25 cellular contexts compared by ENCODE assay signal in genomic region chr11:112366012-112366411, GRCh38.
"Had no signal": no experiment of that assay in that cellular context is flagged by ENCODE, and none has a peak within 500 bp of the region (broad histone marks: within the 10 kb centered on the region; RNA-seq: fewer than 3 reads in every experiment).

No MANE protein-coding gene starts in this region.

- H3K27ac Mint-ChIP-seq: activated CD4-positive, alpha-beta memory T cell treated with anti-CD3 and anti-CD28 coated beads, Interleukin-2, amount 10 ng/mL, durations not matched to agents 7 days and 5 days; activated CD4-positive, alpha-beta T cell treated with anti-CD3 and anti-CD28 coated beads, Interleukin-2, amount 10 ng/mL, durations not matched to agents 7 days and 5 days; activated T-cell treated with anti-CD3 and anti-CD28 coated beads, Interleukin-2, amount 50 U/mL, for 24 hours; activated T-helper 2 cell treated with anti-CD3 and anti-CD28 coated beads, Interferon-gamma antibody, Interleukin-2, Interleukin-4, amounts not matched to agents 10 μg/mL and 5 μg/mL and 100 μg/mL, durations not matched to agents 14 hours and 24 hours and 36 hours; memory B cell; progenitor cell of endocrine pancreas; stimulated activated memory B cell treated with anti-CD40 and anti-IgM and Interleukin-4, amounts not matched to agents 10 μg/mL and 1 μg/mL and 100 μg/mL, for 72 hours; T-cell; WTC11 had no signal

- ATAC-seq: stimulated activated memory B cell treated with anti-CD40 and anti-IgM and Interleukin-4, amounts not matched to agents 10 μg/mL and 1 μg/mL and 100 μg/mL, for 72 hours; T-cell; WTC11 had no signal

- H3K9me3 Mint-ChIP-seq: activated CD4-positive, alpha-beta memory T cell treated with anti-CD3 and anti-CD28 coated beads, Interleukin-2, amount 10 ng/mL, durations not matched to agents 7 days and 5 days; activated CD4-positive, alpha-beta T cell treated with anti-CD3 and anti-CD28 coated beads, Interleukin-2, amount 10 ng/mL, durations not matched to agents 7 days and 5 days; activated naive CD4-positive, alpha-beta T cell treated with anti-CD3 and anti-CD28 coated beads, Interleukin-2, amount 50 U/mL, for 72 hours; activated T-cell treated with anti-CD3 and anti-CD28 coated beads, Interleukin-2, amount 50 U/mL, for 24 hours; activated T-helper 2 cell treated with anti-CD3 and anti-CD28 coated beads, Interferon-gamma antibody, Interleukin-2, Interleukin-4, amounts not matched to agents 10 μg/mL and 5 μg/mL and 100 μg/mL, durations not matched to agents 14 hours and 24 hours and 36 hours; central memory CD8-positive, alpha-beta T cell; memory B cell; stimulated activated memory B cell treated with anti-CD40 and anti-IgM and Interleukin-4, amounts not matched to agents 10 μg/mL and 1 μg/mL and 100 μg/mL, for 72 hours; T-cell had no signal

- H3K4me1 Mint-ChIP-seq: activated CD4-positive, alpha-beta memory T cell treated with anti-CD3 and anti-CD28 coated beads, Interleukin-2, amount 10 ng/mL, durations not matched to agents 7 days and 5 days; activated CD4-positive, alpha-beta T cell treated with anti-CD3 and anti-CD28 coated beads, Interleukin-2, amount 10 ng/mL, durations not matched to agents 7 days and 5 days; central memory CD8-positive, alpha-beta T cell; memory B cell; stimulated activated memory B cell treated with anti-CD40 and anti-IgM and Interleukin-4, amounts not matched to agents 10 μg/mL and 1 μg/mL and 100 μg/mL, for 72 hours; T-cell had no signal

- H3K27me3 Mint-ChIP-seq: activated CD4-positive, alpha-beta memory T cell treated with anti-CD3 and anti-CD28 coated beads, Interleukin-2, amount 10 ng/mL, durations not matched to agents 7 days and 5 days; activated CD4-positive, alpha-beta T cell treated with anti-CD3 and anti-CD28 coated beads, Interleukin-2, amount 10 ng/mL, durations not matched to agents 7 days and 5 days; activated T-cell treated with anti-CD3 and anti-CD28 coated beads, Interleukin-2, amount 50 U/mL, for 24 hours; central memory CD8-positive, alpha-beta T cell; memory B cell; stimulated activated memory B cell treated with anti-CD40 and anti-IgM and Interleukin-4, amounts not matched to agents 10 μg/mL and 1 μg/mL and 100 μg/mL, for 72 hours; T-cell had no signal

- H3K4me3 ChIP-seq: gastroesophageal sphincter, smooth muscle cell, tibial nerve had no signal

- H3K36me3 ChIP-seq: gastroesophageal sphincter, neutrophil had no signal

- H3K4me3 Mint-ChIP-seq: activated CD4-positive, alpha-beta memory T cell treated with anti-CD3 and anti-CD28 coated beads, Interleukin-2, amount 10 ng/mL, durations not matched to agents 7 days and 5 days; activated CD4-positive, alpha-beta T cell treated with anti-CD3 and anti-CD28 coated beads, Interleukin-2, amount 10 ng/mL, durations not matched to agents 7 days and 5 days; activated T-cell treated with anti-CD3 and anti-CD28 coated beads, Interleukin-2, amount 50 U/mL, for 24 hours; central memory CD8-positive, alpha-beta T cell; memory B cell; nephron; stimulated activated memory B cell treated with anti-CD40 and anti-IgM and Interleukin-4, amounts not matched to agents 10 μg/mL and 1 μg/mL and 100 μg/mL, for 72 hours; T-cell; WTC11 had no signal

- H3K4me2 ChIP-seq: smooth muscle cell had no signal

- H3K4me1 ChIP-seq: tibial nerve had no signal

- H3K9me3 ChIP-seq: gastroesophageal sphincter, neutrophil had no signal

- H3K36me3 Mint-ChIP-seq: activated naive CD4-positive, alpha-beta T cell treated with anti-CD3 and anti-CD28 coated beads, Interleukin-2, amount 50 U/mL, for 72 hours; WTC11 had no signal

- H3K27me3 ChIP-seq: gastroesophageal sphincter, neutrophil, tibial nerve had no signal

- H3K27ac ChIP-seq: neutrophil, tibial nerve had no signal

- DNase-seq: activated CD4-positive, alpha-beta memory T cell treated with anti-CD3 and anti-CD28 coated beads, Interleukin-2, amount 10 ng/mL, durations not matched to agents 7 days and 5 days; activated CD4-positive, alpha-beta T cell treated with anti-CD3 and anti-CD28 coated beads for 1 hour; activated CD4-positive, alpha-beta T cell treated with anti-CD3 and anti-CD28 coated beads, Interleukin-2, amount 10 ng/mL, durations not matched to agents 7 days and 5 days; activated CD8-positive, alpha-beta memory T cell treated with anti-CD3 and anti-CD28 coated beads, Interleukin-2, amount 50 U/mL, for 48 hours; activated naive CD4-positive, alpha-beta T cell; activated T-cell treated with anti-CD3 and anti-CD28 coated beads, Interleukin-2, amount 50 U/mL, for 24 hours; dermis blood vessel endothelial cell; effector CD4-positive, alpha-beta T cell; retina; stimulated activated CD4-positive, alpha-beta T cell treated with anti-CD3 and anti-CD28 coated beads, Interleukin-1b, Interleukin-23, amount 100 ng/mL, for 48 hours; stimulated activated CD4-positive, alpha-beta T cell treated with anti-CD3 and anti-CD28 coated beads, Interleukin-4, amount 100 ng/mL, for 4 hours; stimulated activated CD8-positive, alpha-beta memory T cell treated with anti-CD3 and anti-CD28 coated beads, Interleukin-4, amount 100 ng/mL, for 48 hours; T-cell had no signal
